2 cellular contexts compared by ENCODE assay signal in the genomic region with DNA sequence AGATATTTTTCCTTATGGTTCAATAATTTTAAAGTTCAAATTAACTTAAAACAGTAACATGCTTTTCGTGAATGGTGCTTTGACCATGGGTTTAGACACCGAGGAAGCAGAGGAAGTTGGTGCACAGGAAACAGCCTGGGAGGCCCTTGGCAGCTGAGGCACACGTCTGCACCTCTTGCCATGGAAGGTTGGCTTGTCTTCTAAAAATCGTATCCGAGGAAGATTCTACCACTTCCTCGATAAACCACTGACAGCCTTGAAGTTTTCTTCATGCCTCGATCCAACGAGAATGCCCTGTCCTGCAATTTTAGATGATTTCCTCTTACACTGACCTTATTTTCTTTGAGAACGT.
TF ChIP-seq lines count a peak whose summit lies in the region.

No MANE protein-coding gene starts in this region.

TF ChIP-seq in K562, 482 proteins besides CTCF, POLR2A, EP300 and RAD21:
- no peak for TF ChIP-seq ZNF311 (CRISPR knock-in tag; IDR thresholded peaks at IDR 0.05)
- TF ChIP-seq ESRRA (IDR thresholded peaks at IDR 0.05; ENCODE audit: borderline replicate concordance, low read depth), result no peak
- no peak for TF ChIP-seq ZNF583 (CRISPR knock-in tag; IDR thresholded peaks at IDR 0.05)
- no peak for TF ChIP-seq PML (IDR thresholded peaks at IDR 0.05; ENCODE audit: low read length)
- TF ChIP-seq CBX2 (IDR thresholded peaks at IDR 0.05; ENCODE audit: insufficient read depth, low read length, poor library complexity, severe bottlenecking), result peak; percentile 64

TF ChIP-seq in HEK293T, 16 proteins besides CTCF, POLR2A, EP300 and RAD21:
- no peak for TF ChIP-seq CTBP1 (IDR thresholded peaks at IDR 0.05; ENCODE audit: borderline replicate concordance)
- no peak for TF ChIP-seq FOXA1 (IDR thresholded peaks at IDR 0.05)
- no peak for TF ChIP-seq ZNF384 (IDR thresholded peaks at IDR 0.05)
- no peak for TF ChIP-seq NFRKB (IDR thresholded peaks at IDR 0.05)
- no peak for TF ChIP-seq ELF4 (IDR thresholded peaks at IDR 0.05)
- TF ChIP-seq FOXM1 (IDR thresholded peaks at IDR 0.05; ENCODE audit: borderline replicate concordance), result no peak
- no peak for TF ChIP-seq LEF1 (IDR thresholded peaks at IDR 0.05; ENCODE audit: borderline replicate concordance)
- TF ChIP-seq ARNT (IDR thresholded peaks at IDR 0.05), result no peak
- TF ChIP-seq BHLHE40 (IDR thresholded peaks at IDR 0.05; ENCODE audit: borderline replicate concordance), result no peak
- no peak for TF ChIP-seq SUZ12 (IDR thresholded peaks at IDR 0.05)
- TF ChIP-seq, protein P1, sequence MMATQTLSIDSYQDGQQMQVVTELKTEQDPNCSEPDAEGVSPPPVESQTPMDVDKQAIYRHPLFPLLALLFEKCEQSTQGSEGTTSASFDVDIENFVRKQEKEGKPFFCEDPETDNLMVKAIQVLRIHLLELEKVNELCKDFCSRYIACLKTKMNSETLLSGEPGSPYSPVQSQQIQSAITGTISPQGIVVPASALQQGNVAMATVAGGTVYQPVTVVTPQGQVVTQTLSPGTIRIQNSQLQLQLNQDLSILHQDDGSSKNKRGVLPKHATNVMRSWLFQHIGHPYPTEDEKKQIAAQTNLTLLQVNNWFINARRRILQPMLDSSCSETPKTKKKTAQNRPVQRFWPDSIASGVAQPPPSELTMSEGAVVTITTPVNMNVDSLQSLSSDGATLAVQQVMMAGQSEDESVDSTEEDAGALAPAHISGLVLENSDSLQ (IDR thresholded peaks at IDR 0.05), result no peak
- no peak for TF ChIP-seq HDGF (IDR thresholded peaks at IDR 0.05; ENCODE audit: borderline replicate concordance)
- TF ChIP-seq SP1 (IDR thresholded peaks at IDR 0.05), result no peak
- no peak for TF ChIP-seq TARDBP (IDR thresholded peaks at IDR 0.05)
- no peak for TF ChIP-seq FOXK2 (IDR thresholded peaks at IDR 0.05)
- no peak for TF ChIP-seq L3MBTL2 (conservative IDR thresholded peaks at IDR 0.05)
